In the genomic region with DNA sequence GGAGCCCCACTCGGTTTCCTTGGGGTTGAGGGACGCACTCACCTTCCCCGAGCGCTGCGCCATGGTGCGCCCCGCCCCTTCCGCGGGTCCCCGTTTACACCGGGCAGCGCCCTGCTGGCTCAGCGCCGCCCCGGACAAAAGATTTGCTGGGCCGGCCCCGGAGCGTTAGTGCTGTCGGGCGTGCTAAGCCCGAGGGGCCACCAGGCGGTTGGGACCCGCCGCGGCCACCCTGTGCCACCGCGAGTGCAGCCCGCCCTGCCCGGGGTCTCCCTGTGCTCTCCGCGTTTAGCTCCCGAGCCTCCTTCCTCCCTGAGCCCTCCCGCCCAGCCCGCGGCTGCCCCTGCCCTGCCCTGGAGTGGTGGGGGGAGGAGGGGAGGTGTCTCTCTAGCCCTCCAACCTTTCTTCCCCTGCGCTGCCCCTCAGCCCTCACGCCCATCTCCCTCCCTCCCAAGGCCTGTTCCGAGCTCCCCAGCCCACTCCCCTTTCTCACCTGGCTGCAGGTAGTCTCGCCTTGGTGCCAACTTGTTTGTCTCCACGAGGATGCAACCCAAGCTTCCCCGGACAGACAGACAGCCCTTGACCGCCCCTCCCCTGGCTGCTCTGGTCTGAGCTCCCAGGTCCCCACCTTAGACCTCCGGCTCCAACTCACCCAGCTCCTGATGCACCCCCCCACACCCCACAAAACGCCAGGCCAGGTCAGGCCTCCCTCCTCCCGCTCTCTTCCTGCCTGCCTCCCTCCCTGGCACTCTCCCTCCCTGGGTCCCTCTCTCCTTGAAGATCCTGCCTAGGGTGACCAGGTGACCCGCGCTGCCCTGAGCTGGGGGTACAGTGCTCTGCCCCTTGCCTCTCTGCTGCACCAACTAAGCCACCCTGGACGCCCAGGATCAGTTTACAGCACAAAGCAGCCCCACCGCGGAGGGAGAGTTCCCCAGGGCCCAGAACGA, we compare ENCODE assay signal across 11 cellular contexts. TPM values are rescaled to one million over a fixed set of nuclear protein-coding genes. Genes with fewer than 3 reads are reported as not detected.
A peak's percentile ranks its signal among the peaks of the same experiment; 100 is the strongest.
DNase-seq lines count a peak whose midpoint lies in the region; ATAC-seq and TF ChIP-seq lines count a peak whose summit lies in the region.
"Had no signal": no experiment of that assay in that cellular context is flagged by ENCODE, and none has a peak within 500 bp of the region (broad histone marks: within the 10 kb centered on the region; RNA-seq: fewer than 3 reads in every experiment).

A gene with protein sequence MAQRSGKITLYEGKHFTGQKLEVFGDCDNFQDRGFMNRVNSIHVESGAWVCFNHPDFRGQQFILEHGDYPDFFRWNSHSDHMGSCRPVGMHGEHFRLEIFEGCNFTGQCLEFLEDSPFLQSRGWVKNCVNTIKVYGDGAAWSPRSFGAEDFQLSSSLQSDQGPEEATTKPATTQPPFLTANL (minus strand): TSS at position 287 of the 944 bp plus-strand sequence. CDS start 224 bp downstream, at position 63.

- H3K36me3 Mint-ChIP-seq in MCF 10A (ENCODE audit: insufficient read depth, unreplicated experiment), result no peaks in the 10 kb centered on the region

- in situ Hi-C loops in mammary epithelial cell (cut with MboI; ENCODE audit: low sequenced_read_pairs in 2 of 2), result loop anchor here in 1 of 2 donors (10.0 kb wide), 1 partner anchor 65 kb away; no protein-coding TSS in a partner anchor

- H2AFZ ChIP-seq in mammary epithelial cell (ENCODE audit: low read depth, low read length) (peak within 1 kb of the TSS; percentile 6), mesenchymal stem cell (ENCODE audit: low read depth, low read length) (no peak within 1 kb of the TSS)

- TF ChIP-seq POLR2A in breast epithelium (IDR thresholded peaks at IDR 0.05) (no peak), upper lobe of left lung (IDR thresholded peaks at IDR 0.05) (no peak)

- no peak within 1 kb of the TSS for H4K8ac ChIP-seq in mesenchymal stem cell (ENCODE audit: low read length)

- H3K4me2 ChIP-seq in mammary epithelial cell (ENCODE audit: insufficient read depth, low read depth, low read length) (peak within 1 kb of the TSS; percentile 46), mesenchymal stem cell (ENCODE audit: low read length, poor library complexity, severe bottlenecking) (peak within 1 kb of the TSS; percentile 77)

- H3K9ac ChIP-seq in mammary epithelial cell (ENCODE audit: insufficient read depth, low read length), result no peak within 1 kb of the TSS
- H3K9ac ChIP-seq in mesenchymal stem cell (ENCODE audit: low read length), result peak within 1 kb of the TSS; percentile 67

- no peak within 1 kb of the TSS for H2AK5ac ChIP-seq in mesenchymal stem cell (ENCODE audit: low read length, severe bottlenecking)

- H3K4ac ChIP-seq in mesenchymal stem cell (ENCODE audit: low read depth in 1 of 2, low read length in 2 of 2), result no peak within 1 kb of the TSS

- H3K36me3 ChIP-seq in breast epithelium (no peaks in the 10 kb centered on the region), mammary epithelial cell (ENCODE audit: insufficient read depth, low read length) (no peaks in the 10 kb centered on the region), mesenchymal stem cell (ENCODE audit: control insufficient read depth in 1 of 2, insufficient read depth in 2 of 2, low read depth in 1 of 2, low read length in 2 of 2) (no peaks in the 10 kb centered on the region), upper lobe of left lung (no peaks in the 10 kb centered on the region)

- peak within 1 kb of the TSS in 1 of 2 experiments; percentile 4 for H3K14ac ChIP-seq in mesenchymal stem cell (ENCODE audit: low read length in 2 of 2)

- H3K79me1 ChIP-seq in mesenchymal stem cell (replicated peaks; ENCODE audit: low read length, poor library complexity, severe bottlenecking), result no peaks in the 10 kb centered on the region

- peak within 1 kb of the TSS; percentile 83 to 90 for H3K27ac ChIP-seq in breast epithelium
- H3K27ac ChIP-seq in mammary epithelial cell (ENCODE audit: insufficient read depth, low read depth, low read length), result no peak within 1 kb of the TSS
- H3K27ac ChIP-seq in mesenchymal stem cell (ENCODE audit: low read length, poor library complexity, severe bottlenecking), result no peak within 1 kb of the TSS
- peak within 1 kb of the TSS in 2 of 4 donors; percentile 21 to 40 for H3K27ac ChIP-seq in upper lobe of left lung

- H3K9me3 ChIP-seq in breast epithelium (no peaks in the 10 kb centered on the region), mammary epithelial cell (replicated peaks; ENCODE audit: insufficient read depth, low read length) (no peaks in the 10 kb centered on the region), mesenchymal stem cell (ENCODE audit: control insufficient read depth, low read length) (no peaks in the 10 kb centered on the region), upper lobe of left lung (no peaks in the 10 kb centered on the region)

- BruUV-seq in MCF 10A (replicated peaks; lab: Mats Ljungman, UMichigan) (no TSS peak), mammary epithelial cell (replicated peaks; lab: Mats Ljungman, UMichigan) (no TSS peak)

- H4K20me1 ChIP-seq in mammary epithelial cell (ENCODE audit: insufficient read depth, low read length), result no peaks in the 10 kb centered on the region

- H3K9me3 Mint-ChIP-seq in MCF 10A (ENCODE audit: unreplicated experiment), result no peaks in the 10 kb centered on the region

- peaks cover 10 to 17% of the 10 kb centered on the region in 2 donors for H3K4me1 ChIP-seq in breast epithelium
- H3K4me1 ChIP-seq in mammary epithelial cell (ENCODE audit: insufficient read depth, low read length), result no peaks in the 10 kb centered on the region
- peaks cover 16% of the 10 kb centered on the region for H3K4me1 ChIP-seq in mesenchymal stem cell (ENCODE audit: control insufficient read depth, insufficient read depth, low read depth, low read length)
- H3K4me1 ChIP-seq in upper lobe of left lung, result peaks cover 14 to 22% (median 18%) of the 10 kb centered on the region in 4 donors

- H2BK120ac ChIP-seq in mesenchymal stem cell (ENCODE audit: low read depth, low read length), result no peak within 1 kb of the TSS

- WGBS in mammary epithelial cell (ENCODE audit: low coverage, missing lambda C conversion rate), result 39% methylated on average over 29 of the region's 51 CpGs
- 10% methylated on average over 35 of the region's 51 CpGs for WGBS in mesenchymal stem cell
- 33 to 40% methylated on average over 26 to 35 of the region's 51 CpGs for WGBS in upper lobe of left lung, 2 donors

- POLR2A ChIA-PET in MCF 10A (lab: Yijun Ruan, JAX), result no interaction called here

- no peak for DNase-seq in breast epithelium (ENCODE audit: low spot score in 2 of 2)
- DNase-seq in MCF 10A (ENCODE audit: unreplicated experiment), result no peak
- no peak for DNase-seq in mammary epithelial cell
- no peak for DNase-seq in mesenchymal stem cell
- DNase-seq in upper lobe of left lung, result peak in 1 of 2 donors; percentile 84
- no peak for DNase-seq in stimulated activated CD8-positive, alpha-beta memory T cell treated with anti-CD3 and anti-CD28 coated beads, Interleukin-4, amount 100 ng/mL, for 48 hours
- no peak for DNase-seq in effector CD8-positive, alpha-beta T cell (lab: John Stamatoyannopoulos, UW)
- DNase-seq: activated CD8-positive, alpha-beta memory T cell treated with anti-CD3 and anti-CD28 coated beads for 24 hours; hippocampal formation; NCI-H1694 had no signal

- CTCF ChIA-PET in MCF 10A (lab: Yijun Ruan, JAX), result interaction anchor here (4.2 kb wide), 1 partner anchor 9 kb away, joined by 24 read pairs; no protein-coding TSS in a partner anchor
- CTCF ChIA-PET in mammary epithelial cell (lab: Charles Lee; ENCODE audit: low non-redundant PET), result no interaction called here

- intact Hi-C loops in breast epithelium (cut with DNase I; ENCODE audit: low total_unique reads) (no loop called here), MCF 10A (cut with micrococcal nuclease) (no loop called here), mammary epithelial cell (cut with micrococcal nuclease) (no loop called here)

- TF ChIP-seq CTCF in breast epithelium (IDR thresholded peaks at IDR 0.05), result no peak
- TF ChIP-seq CTCF in MCF 10A (IDR thresholded peaks at IDR 0.05; ENCODE audit: unreplicated experiment), result no peak
- TF ChIP-seq CTCF in mammary epithelial cell (conservative IDR thresholded peaks at IDR 0.05 in 1 of 2, IDR thresholded peaks at IDR 0.05 in 1 of 2; ENCODE audit: extremely low read depth in 1 of 2, insufficient read depth in 1 of 2, low read depth in 1 of 2, low read length in 2 of 2), result no peak
- TF ChIP-seq CTCF in upper lobe of left lung (IDR thresholded peaks at IDR 0.05), result no peak

- H3K27me3 ChIP-seq in breast epithelium, result no peaks in the 10 kb centered on the region
- no peaks in the 10 kb centered on the region for H3K27me3 ChIP-seq in mammary epithelial cell (ENCODE audit: insufficient read depth, low read length)
- peaks cover 5 to 28% of the 10 kb centered on the region in 2 experiments for H3K27me3 ChIP-seq in mesenchymal stem cell (ENCODE audit: control insufficient read depth in 1 of 2, insufficient read depth in 1 of 2, low read length in 2 of 2)
- peaks cover 0 to 4% (median 0%) of the 10 kb centered on the region in 4 donors for H3K27me3 ChIP-seq in upper lobe of left lung

- H2BK12ac ChIP-seq in mesenchymal stem cell (ENCODE audit: low read length in 2 of 2), result peak within 1 kb of the TSS in 1 of 2 experiments; percentile 29

- no peaks in the 10 kb centered on the region for H3K79me2 ChIP-seq in mammary epithelial cell (ENCODE audit: insufficient read depth, low read length)

- dilution Hi-C loops in mammary epithelial cell (cut with HindIII; ENCODE audit: low sequenced_read_pairs), result loop anchor here (5.0 kb wide), 1 partner anchor 73 kb away; no protein-coding TSS in a partner anchor

- H3K23ac ChIP-seq in mesenchymal stem cell (ENCODE audit: low read length in 2 of 2), result peak within 1 kb of the TSS in 1 of 2 experiments; percentile 48

- H3K27ac Mint-ChIP-seq in MCF 10A (ENCODE audit: low read depth, unreplicated experiment), result no peak within 1 kb of the TSS

- H2BK15ac ChIP-seq in mesenchymal stem cell (ENCODE audit: low read depth, poor library complexity, severe bottlenecking), result peak within 1 kb of the TSS; percentile 82

- H3K4me3 ChIP-seq in breast epithelium (peak within 1 kb of the TSS; percentile 12 to 56 (median 26)), mammary epithelial cell (replicated peaks in 1 of 3; ENCODE audit: insufficient read depth in 1 of 3, low read depth in 2 of 3, low read length in 3 of 3) (peak within 1 kb of the TSS in 1 of 3 experiments; percentile 22), mesenchymal stem cell (ENCODE audit: insufficient read depth in 1 of 2, low read depth in 1 of 2, low read length in 2 of 2) (peak within 1 kb of the TSS; percentile 17 to 29), upper lobe of left lung (peak within 1 kb of the TSS in 3 of 4 donors; percentile 2 to 36 (median 30))

- ATAC-seq in upper lobe of left lung (ENCODE audit: low FRiP score in 2 of 2), result peak in 1 of 2 donors; percentile 30
- ATAC-seq in HG02840 (IDR thresholded peaks at IDR 0.05; ENCODE audit: low FRiP score, unreplicated experiment), result no peak

- no peak within 1 kb of the TSS for H4K91ac ChIP-seq in mesenchymal stem cell (ENCODE audit: low read length)

- no peak within 1 kb of the TSS for H2BK5ac ChIP-seq in mesenchymal stem cell (ENCODE audit: low read depth, low read length, poor library complexity, severe bottlenecking)

- no peak within 1 kb of the TSS for H3K4me3 Mint-ChIP-seq in MCF 10A (ENCODE audit: unreplicated experiment)

- no peak for TF ChIP-seq EP300 in upper lobe of left lung (IDR thresholded peaks at IDR 0.05)

- H3K4me1 Mint-ChIP-seq in MCF 10A (ENCODE audit: insufficient read depth, unreplicated experiment), result peaks cover 7% of the 10 kb centered on the region

- H3K27me3 Mint-ChIP-seq in MCF 10A (ENCODE audit: insufficient read depth, unreplicated experiment), result peaks cover 10% of the 10 kb centered on the region

- H3K18ac ChIP-seq in mesenchymal stem cell (ENCODE audit: low read depth in 1 of 2, low read length in 2 of 2), result no peak within 1 kb of the TSS

RNA-seq across cellular contexts. Expression of the gene that starts here (rescaled TPM):
- total RNA-seq in breast epithelium (1 to 10 TPM in 1 of 3 donors, under 1 TPM in 1, not detected in 1; 0.98 to 1.3 TPM), MCF 10A (2022) (not detected in 2 replicates), mammary epithelial cell (not detected), upper lobe of left lung (under 1 TPM in 2 of 6 donors, not detected in 4; 0.43 to 0.61 TPM)
- polyA plus RNA-seq in mammary epithelial cell, result not detected
- not detected for polyA minus RNA-seq in mammary epithelial cell
- not detected for polyA plus RNA-seq in mesenchymal stem cell (2013, experiment 1 of 2)
- not detected for polyA plus RNA-seq in mesenchymal stem cell (2013, experiment 2 of 2)

Comparison
In these comparisons a context has a peak if more than half of its experiments do, and no peak if none do; other contexts are left out.
1. H3K27ac ChIP-seq: peak in breast epithelium (2 of 2); none in mammary epithelial cell (single experiment) and mesenchymal stem cell (single experiment).